16 cellular contexts compared by ENCODE assay signal in genomic region chr11:7668464-7668863, GRCh38. TPM values are rescaled to one million over a fixed set of nuclear protein-coding genes. Genes with fewer than 3 reads are reported as not detected.
"Had no signal": no experiment of that assay in that cellular context is flagged by ENCODE, and none has a peak within 500 bp of the region (broad histone marks: within the 10 kb centered on the region; RNA-seq: fewer than 3 reads in every experiment).

No MANE protein-coding gene starts in this region.

- H3K9me3 ChIP-seq: adrenal gland, upper lobe of left lung had no signal

- H3K4me3 ChIP-seq: adrenal gland, lung, upper lobe of left lung had no signal

- ATAC-seq: effector memory CD8-positive, alpha-beta T cell; left colon; SK-N-SH treated with all-trans-retinoic acid at 6 μM for 48 hours; WTC11 had no signal

- H3K36me3 ChIP-seq: adrenal gland had no signal

- H3K27ac Mint-ChIP-seq: activated CD4-positive, alpha-beta T cell treated with anti-CD3 and anti-CD28 coated beads, Interleukin-2, amount 10 ng/mL, durations not matched to agents 7 days and 5 days; activated T-helper 2 cell treated with anti-CD3 and anti-CD28 coated beads, Interferon-gamma antibody, Interleukin-2, Interleukin-4, amounts not matched to agents 10 μg/mL and 5 μg/mL and 100 μg/mL, durations not matched to agents 14 hours and 24 hours and 36 hours; effector memory CD8-positive, alpha-beta T cell; T-helper 1 cell treated with Interleukin-12 subunit alpha and Interleukin-12 subunit beta and Interleukin-4 antibody, amounts not matched to agents 30 μg/mL and 1 μg/mL, for 36 hours; WTC11 had no signal

- DNase-seq: activated CD4-positive, alpha-beta T cell treated with anti-CD3 and anti-CD28 coated beads, Interleukin-2, amount 10 ng/mL, durations not matched to agents 7 days and 5 days; activated naive CD4-positive, alpha-beta T cell treated with anti-CD3 and anti-CD28 coated beads, Interleukin-2, amount 50 U/mL, for 16 hours; adrenal gland; central memory CD4-positive, alpha-beta T cell; effector memory CD8-positive, alpha-beta T cell; glutamatergic neuron; left colon; stimulated activated CD4-positive, alpha-beta T cell treated with anti-CD3 and anti-CD28 coated beads, Interleukin-15, amount 100 ng/mL, for 24 hours; upper lobe of left lung had no signal

- H3K9me3 Mint-ChIP-seq: activated CD4-positive, alpha-beta T cell treated with anti-CD3 and anti-CD28 coated beads, Interleukin-2, amount 10 ng/mL, durations not matched to agents 7 days and 5 days; activated T-helper 2 cell treated with anti-CD3 and anti-CD28 coated beads, Interferon-gamma antibody, Interleukin-2, Interleukin-4, amounts not matched to agents 10 μg/mL and 5 μg/mL and 100 μg/mL, durations not matched to agents 14 hours and 24 hours and 36 hours; effector memory CD8-positive, alpha-beta T cell; T-helper 1 cell treated with Interleukin-12 subunit alpha and Interleukin-12 subunit beta and Interleukin-4 antibody, amounts not matched to agents 30 μg/mL and 1 μg/mL, for 36 hours had no signal

- H3K27me3 ChIP-seq: adrenal gland had no signal

- H3K27ac ChIP-seq: adrenal gland, upper lobe of left lung had no signal

- H3K4me3 Mint-ChIP-seq: activated CD4-positive, alpha-beta T cell treated with anti-CD3 and anti-CD28 coated beads, Interleukin-2, amount 10 ng/mL, durations not matched to agents 7 days and 5 days; effector memory CD8-positive, alpha-beta T cell; T-helper 1 cell treated with Interleukin-12 subunit alpha and Interleukin-12 subunit beta and Interleukin-4 antibody, amounts not matched to agents 30 μg/mL and 1 μg/mL, for 36 hours; WTC11 had no signal

RNA-seq across cellular contexts. Expression of gene CYB5R2, which starts 4.8 kb away (rescaled TPM):
- polyA plus RNA-seq: neural cell had no signal

RNA-seq across cellular contexts. Expression of gene OVCH2, which starts 37.8 kb away (rescaled TPM):
- total RNA-seq: activated CD4-positive, alpha-beta T cell treated with anti-CD3 and anti-CD28 coated beads, Interleukin-2, amount 10 ng/mL, durations not matched to agents 7 days and 5 days; activated T-helper 2 cell treated with anti-CD3 and anti-CD28 coated beads, Interferon-gamma antibody, Interleukin-2, Interleukin-4, amounts not matched to agents 10 μg/mL and 5 μg/mL and 100 μg/mL, durations not matched to agents 14 hours and 24 hours and 36 hours; adrenal gland; left colon; skeletal muscle tissue had no signal
- polyA plus RNA-seq: adrenal gland, neural cell had no signal
